Comparison of ENCODE assay signal across 1 cellular context in genomic region chr20:18288748-18289705, GRCh38.
TF ChIP-seq lines count a peak whose summit lies in the region.

No MANE protein-coding gene starts in this region.

TF ChIP-seq in K562, 482 proteins besides CTCF, POLR2A, EP300 and RAD21 (continued from another document and continues in another):
- 0 out of 2 replicates have a peak, but pooled peaks have one; percentile 29 for TF ChIP-seq MGA (IDR thresholded peaks at IDR 0.05)
- TF ChIP-seq KLF6 (CRISPR knock-in tag; IDR thresholded peaks at IDR 0.05; ENCODE audit: borderline replicate concordance): no peak
- TF ChIP-seq KLF10 (CRISPR knock-in tag; IDR thresholded peaks at IDR 0.05): no peak
- TF ChIP-seq PRDM10 (IDR thresholded peaks at IDR 0.05; ENCODE audit: partially characterized antibody): peak; percentile 44
- peak; percentile 28 for TF ChIP-seq SAP30 (IDR thresholded peaks at IDR 0.05; ENCODE audit: borderline replicate concordance, insufficient read depth, low read depth, low read length, poor library complexity, severe bottlenecking)
- no peak for TF ChIP-seq SNIP1 (IDR thresholded peaks at IDR 0.05; ENCODE audit: low read depth)
- TF ChIP-seq ZFP1 (CRISPR knock-in tag; IDR thresholded peaks at IDR 0.05): no peak
- TF ChIP-seq, protein P1, sequence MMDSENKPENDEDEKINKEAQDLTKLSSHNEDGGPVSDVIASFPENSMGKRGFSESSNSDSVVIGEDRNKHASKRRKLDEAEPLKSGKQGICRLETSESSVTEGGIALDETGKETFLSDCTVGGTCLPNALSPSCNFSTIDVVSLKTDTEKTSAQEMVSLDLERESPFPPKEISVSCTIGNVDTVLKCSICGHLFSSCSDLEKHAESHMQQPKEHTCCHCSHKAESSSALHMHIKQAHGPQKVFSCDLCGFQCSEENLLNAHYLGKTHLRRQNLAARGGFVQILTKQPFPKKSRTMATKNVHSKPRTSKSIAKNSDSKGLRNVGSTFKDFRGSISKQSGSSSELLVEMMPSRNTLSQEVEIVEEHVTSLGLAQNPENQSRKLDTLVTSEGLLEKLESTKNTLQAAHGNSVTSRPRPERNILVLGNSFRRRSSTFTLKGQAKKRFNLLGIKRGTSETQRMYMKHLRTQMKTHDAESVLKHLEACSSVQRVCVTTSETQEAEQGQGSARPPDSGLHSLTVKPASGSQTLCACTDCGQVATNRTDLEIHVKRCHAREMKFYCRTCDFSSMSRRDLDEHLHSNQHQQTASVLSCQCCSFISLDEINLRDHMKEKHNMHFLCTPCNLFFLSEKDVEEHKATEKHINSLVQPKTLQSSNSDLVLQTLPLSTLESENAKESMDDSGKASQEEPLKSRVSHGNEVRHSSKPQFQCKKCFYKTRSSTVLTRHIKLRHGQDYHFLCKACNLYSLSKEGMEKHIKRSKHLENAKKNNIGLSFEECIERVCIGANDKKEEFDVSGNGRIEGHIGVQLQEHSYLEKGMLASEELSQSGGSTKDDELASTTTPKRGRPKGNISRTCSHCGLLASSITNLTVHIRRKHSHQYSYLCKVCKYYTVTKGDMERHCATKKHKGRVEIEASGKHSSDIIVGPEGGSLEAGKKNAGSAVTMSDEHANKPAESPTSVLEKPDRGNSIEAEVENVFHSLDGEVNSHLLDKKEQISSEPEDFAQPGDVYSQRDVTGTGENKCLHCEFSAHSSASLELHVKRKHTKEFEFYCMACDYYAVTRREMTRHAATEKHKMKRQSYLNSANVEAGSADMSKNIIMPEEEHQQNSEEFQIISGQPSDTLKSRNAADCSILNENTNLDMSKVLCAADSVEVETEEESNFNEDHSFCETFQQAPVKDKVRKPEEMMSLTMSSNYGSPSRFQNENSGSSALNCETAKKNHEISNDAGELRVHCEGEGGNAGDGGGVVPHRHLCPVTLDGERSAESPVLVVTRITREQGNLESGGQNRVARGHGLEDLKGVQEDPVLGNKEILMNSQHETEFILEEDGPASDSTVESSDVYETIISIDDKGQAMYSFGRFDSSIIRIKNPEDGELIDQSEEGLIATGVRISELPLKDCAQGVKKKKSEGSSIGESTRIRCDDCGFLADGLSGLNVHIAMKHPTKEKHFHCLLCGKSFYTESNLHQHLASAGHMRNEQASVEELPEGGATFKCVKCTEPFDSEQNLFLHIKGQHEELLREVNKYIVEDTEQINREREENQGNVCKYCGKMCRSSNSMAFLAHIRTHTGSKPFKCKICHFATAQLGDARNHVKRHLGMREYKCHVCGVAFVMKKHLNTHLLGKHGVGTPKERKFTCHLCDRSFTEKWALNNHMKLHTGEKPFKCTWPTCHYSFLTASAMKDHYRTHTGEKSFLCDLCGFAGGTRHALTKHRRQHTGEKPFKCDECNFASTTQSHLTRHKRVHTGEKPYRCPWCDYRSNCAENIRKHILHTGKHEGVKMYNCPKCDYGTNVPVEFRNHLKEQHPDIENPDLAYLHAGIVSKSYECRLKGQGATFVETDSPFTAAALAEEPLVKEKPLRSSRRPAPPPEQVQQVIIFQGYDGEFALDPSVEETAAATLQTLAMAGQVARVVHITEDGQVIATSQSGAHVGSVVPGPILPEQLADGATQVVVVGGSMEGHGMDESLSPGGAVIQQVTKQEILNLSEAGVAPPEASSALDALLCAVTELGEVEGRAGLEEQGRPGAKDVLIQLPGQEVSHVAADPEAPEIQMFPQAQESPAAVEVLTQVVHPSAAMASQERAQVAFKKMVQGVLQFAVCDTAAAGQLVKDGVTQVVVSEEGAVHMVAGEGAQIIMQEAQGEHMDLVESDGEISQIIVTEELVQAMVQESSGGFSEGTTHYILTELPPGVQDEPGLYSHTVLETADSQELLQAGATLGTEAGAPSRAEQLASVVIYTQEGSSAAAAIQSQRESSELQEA (IDR thresholded peaks at IDR 0.05; ENCODE audit: low read depth): no peak
- TF ChIP-seq YY1 (IDR thresholded peaks at IDR 0.05; ENCODE audit: borderline replicate concordance in 1 of 3, control insufficient read depth in 1 of 3, extremely low read depth in 1 of 3, insufficient read depth in 3 of 3, insufficient read length in 1 of 3, insufficient replicate concordance in 2 of 3, low read depth in 1 of 3, low read length in 2 of 3): peak in 2 of 3 experiments; percentile 44 to 81
- no peak for TF ChIP-seq ELF1 (tag; IDR thresholded peaks at IDR 0.05)
- no peak for TF ChIP-seq SP2 (IDR thresholded peaks at IDR 0.05; ENCODE audit: extremely low read depth, low read depth, low read length, poor library complexity, severe bottlenecking)
- TF ChIP-seq CEBPB (tag; IDR thresholded peaks at IDR 0.05): no peak
- peak; percentile 8; the same call in 1 of the 2 replicates for TF ChIP-seq ARID4B (CRISPR knock-in tag; IDR thresholded peaks at IDR 0.05)
- no peak for TF ChIP-seq HNRNPUL1 (IDR thresholded peaks at IDR 0.05; ENCODE audit: low read length)
